1 cellular context compared by ENCODE assay signal in the genomic region with DNA sequence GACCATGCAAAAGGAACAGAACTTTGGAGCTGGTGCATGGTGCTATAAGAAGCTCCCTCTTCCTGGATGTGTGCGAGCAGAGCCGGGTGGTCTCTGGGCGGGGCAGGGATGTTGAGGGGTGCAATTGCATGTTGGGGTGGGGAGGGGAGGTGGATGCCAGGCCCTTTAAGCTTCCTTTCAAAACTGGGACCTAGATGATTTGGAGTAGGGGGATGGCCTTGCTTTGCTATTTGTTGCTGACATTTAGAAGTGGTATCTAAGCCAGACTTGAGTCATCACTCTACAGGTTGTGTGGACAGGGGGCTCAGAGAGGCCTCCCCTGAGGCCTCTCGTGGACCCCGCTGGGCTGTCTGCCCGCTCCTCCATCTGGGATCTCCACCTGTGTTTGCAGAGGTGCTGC.
TF ChIP-seq lines count a peak whose summit lies in the region.

No MANE protein-coding gene starts in this region.

TF ChIP-seq in GM23338, 12 proteins besides CTCF, POLR2A, EP300 and RAD21 (continued from another document):
- TF ChIP-seq, protein P1, sequence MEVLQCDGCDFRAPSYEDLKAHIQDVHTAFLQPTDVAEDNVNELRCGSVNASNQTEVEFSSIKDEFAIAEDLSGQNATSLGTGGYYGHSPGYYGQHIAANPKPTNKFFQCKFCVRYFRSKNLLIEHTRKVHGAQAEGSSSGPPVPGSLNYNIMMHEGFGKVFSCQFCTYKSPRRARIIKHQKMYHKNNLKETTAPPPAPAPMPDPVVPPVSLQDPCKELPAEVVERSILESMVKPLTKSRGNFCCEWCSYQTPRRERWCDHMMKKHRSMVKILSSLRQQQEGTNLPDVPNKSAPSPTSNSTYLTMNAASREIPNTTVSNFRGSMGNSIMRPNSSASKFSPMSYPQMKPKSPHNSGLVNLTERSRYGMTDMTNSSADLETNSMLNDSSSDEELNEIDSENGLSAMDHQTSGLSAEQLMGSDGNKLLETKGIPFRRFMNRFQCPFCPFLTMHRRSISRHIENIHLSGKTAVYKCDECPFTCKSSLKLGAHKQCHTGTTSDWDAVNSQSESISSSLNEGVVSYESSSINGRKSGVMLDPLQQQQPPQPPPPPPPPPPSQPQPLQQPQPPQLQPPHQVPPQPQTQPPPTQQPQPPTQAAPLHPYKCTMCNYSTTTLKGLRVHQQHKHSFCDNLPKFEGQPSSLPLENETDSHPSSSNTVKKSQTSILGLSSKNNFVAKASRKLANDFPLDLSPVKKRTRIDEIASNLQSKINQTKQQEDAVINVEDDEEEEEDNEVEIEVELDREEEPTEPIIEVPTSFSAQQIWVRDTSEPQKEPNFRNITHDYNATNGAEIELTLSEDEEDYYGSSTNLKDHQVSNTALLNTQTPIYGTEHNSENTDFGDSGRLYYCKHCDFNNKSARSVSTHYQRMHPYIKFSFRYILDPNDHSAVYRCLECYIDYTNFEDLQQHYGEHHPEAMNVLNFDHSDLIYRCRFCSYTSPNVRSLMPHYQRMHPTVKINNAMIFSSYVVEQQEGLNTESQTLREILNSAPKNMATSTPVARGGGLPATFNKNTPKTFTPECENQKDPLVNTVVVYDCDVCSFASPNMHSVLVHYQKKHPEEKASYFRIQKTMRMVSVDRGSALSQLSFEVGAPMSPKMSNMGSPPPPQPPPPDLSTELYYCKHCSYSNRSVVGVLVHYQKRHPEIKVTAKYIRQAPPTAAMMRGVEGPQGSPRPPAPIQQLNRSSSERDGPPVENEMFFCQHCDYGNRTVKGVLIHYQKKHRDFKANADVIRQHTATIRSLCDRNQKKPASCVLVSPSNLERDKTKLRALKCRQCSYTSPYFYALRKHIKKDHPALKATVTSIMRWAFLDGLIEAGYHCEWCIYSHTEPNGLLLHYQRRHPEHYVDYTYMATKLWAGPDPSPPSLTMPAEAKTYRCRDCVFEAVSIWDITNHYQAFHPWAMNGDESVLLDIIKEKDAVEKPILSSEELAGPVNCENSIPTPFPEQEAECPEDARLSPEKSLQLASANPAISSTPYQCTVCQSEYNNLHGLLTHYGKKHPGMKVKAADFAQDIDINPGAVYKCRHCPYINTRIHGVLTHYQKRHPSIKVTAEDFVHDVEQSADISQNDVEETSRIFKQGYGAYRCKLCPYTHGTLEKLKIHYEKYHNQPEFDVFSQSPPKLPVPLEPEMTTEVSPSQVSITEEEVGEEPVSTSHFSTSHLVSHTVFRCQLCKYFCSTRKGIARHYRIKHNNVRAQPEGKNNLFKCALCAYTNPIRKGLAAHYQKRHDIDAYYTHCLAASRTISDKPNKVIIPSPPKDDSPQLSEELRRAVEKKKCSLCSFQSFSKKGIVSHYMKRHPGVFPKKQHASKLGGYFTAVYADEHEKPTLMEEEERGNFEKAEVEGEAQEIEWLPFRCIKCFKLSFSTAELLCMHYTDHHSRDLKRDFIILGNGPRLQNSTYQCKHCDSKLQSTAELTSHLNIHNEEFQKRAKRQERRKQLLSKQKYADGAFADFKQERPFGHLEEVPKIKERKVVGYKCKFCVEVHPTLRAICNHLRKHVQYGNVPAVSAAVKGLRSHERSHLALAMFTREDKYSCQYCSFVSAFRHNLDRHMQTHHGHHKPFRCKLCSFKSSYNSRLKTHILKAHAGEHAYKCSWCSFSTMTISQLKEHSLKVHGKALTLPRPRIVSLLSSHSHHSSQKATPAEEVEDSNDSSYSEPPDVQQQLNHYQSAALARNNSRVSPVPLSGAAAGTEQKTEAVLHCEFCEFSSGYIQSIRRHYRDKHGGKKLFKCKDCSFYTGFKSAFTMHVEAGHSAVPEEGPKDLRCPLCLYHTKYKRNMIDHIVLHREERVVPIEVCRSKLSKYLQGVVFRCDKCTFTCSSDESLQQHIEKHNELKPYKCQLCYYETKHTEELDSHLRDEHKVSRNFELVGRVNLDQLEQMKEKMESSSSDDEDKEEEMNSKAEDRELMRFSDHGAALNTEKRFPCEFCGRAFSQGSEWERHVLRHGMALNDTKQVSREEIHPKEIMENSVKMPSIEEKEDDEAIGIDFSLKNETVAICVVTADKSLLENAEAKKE (CRISPR knock-in tag; IDR thresholded peaks at IDR 0.05): no peak
- TF ChIP-seq POLR2AphosphoS5 (IDR thresholded peaks at IDR 0.05; ENCODE audit: low read depth): no peak
- no peak for TF ChIP-seq ZNF114 (CRISPR knock-in tag; IDR thresholded peaks at IDR 0.05)
- TF ChIP-seq JUNB (IDR thresholded peaks at IDR 0.05; ENCODE audit: unreplicated experiment): no peak
- no peak for TF ChIP-seq CREB1 (CRISPR knock-in tag; IDR thresholded peaks at IDR 0.05; ENCODE audit: low read depth)
